Comparison of ENCODE assay signal across 8 cellular contexts in genomic region chr12:120725659-120726509, GRCh38. TPM values are rescaled to one million over a fixed set of nuclear protein-coding genes. Genes with fewer than 3 reads are reported as not detected.
DNase-seq lines count a peak whose midpoint lies in the region; ATAC-seq and TF ChIP-seq lines count a peak whose summit lies in the region.

TSS of gene ACADS (plus strand) at chr12:120725826. CDS start at chr12:120725886, 60 bp downstream.

- no peaks in the 10 kb centered on the region for H3K27me3 ChIP-seq in Peyer's patch
- no peaks in the 10 kb centered on the region for H3K27me3 ChIP-seq in fibroblast of lung (ENCODE audit: control insufficient read depth, insufficient read depth, low read length)
- H3K27me3 ChIP-seq in naive thymus-derived CD4-positive, alpha-beta T cell (ENCODE audit: control insufficient read depth in 2 of 2, insufficient read depth in 2 of 2, low read length in 2 of 2): no peaks in the 10 kb centered on the region

- intact Hi-C loops in naive thymus-derived CD4-positive, alpha-beta T cell (cut with micrococcal nuclease): loop anchor here (1.0 to 5.0 kb wide), 6 partner anchors 16 to 189 kb away; partner anchors contain the start of genes POP5 (in 2 of the 2), SPPL3 (in 2 of the 2) and UNC119B (in 1 of the 2)

- CTCF ChIA-PET in naive thymus-derived CD4-positive, alpha-beta T cell (lab: Charles Lee): interaction anchor here (1.2 kb wide), 1 partner anchor 79 kb away, joined by 5 read pairs; no protein-coding TSS in a partner anchor

- H3K4me1 ChIP-seq in Peyer's patch: peaks cover 0 to 15% (median 5%) of the 10 kb centered on the region in 4 donors
- peaks cover under 1% of the 10 kb centered on the region for H3K4me1 ChIP-seq in fibroblast of lung (ENCODE audit: control insufficient read depth, extremely low read depth, insufficient read depth, low read length)
- peaks cover 12 to 13% of the 10 kb centered on the region in 2 donors for H3K4me1 ChIP-seq in naive thymus-derived CD4-positive, alpha-beta T cell (ENCODE audit: control insufficient read depth in 2 of 2, insufficient read depth in 2 of 2, low read length in 2 of 2)

- peak; percentile 81 to 88 for TF ChIP-seq POLR2A in Peyer's patch (IDR thresholded peaks at IDR 0.05)

- H4K20me1 ChIP-seq in fibroblast of lung (ENCODE audit: control insufficient read depth, extremely low read depth, insufficient read depth, low read length): no peaks in the 10 kb centered on the region

- H3K27ac Mint-ChIP-seq in activated T-cell treated with anti-CD3 and anti-CD28 coated beads, Interleukin-2, amount 50 U/mL, for 72 hours: no peak within 1 kb of the TSS
- peak within 1 kb of the TSS; percentile 56 to 95 (median 82) for H3K27ac Mint-ChIP-seq in naive thymus-derived CD4-positive, alpha-beta T cell
- H3K27ac Mint-ChIP-seq in stimulated activated memory B cell treated with anti-CD40 and anti-IgM and Interleukin-4, amounts not matched to agents 10 μg/mL and 1 μg/mL and 100 μg/mL, for 72 hours: peak within 1 kb of the TSS; percentile 71

- peak within 1 kb of the TSS; percentile 44 for H3K9ac ChIP-seq in fibroblast of lung (ENCODE audit: insufficient read depth, low read length)

- H3K4me3 ChIP-seq in Jurkat, Clone E6-1 (ENCODE audit: low read length): peak within 1 kb of the TSS; percentile 65
- H3K4me3 ChIP-seq in Peyer's patch: peak within 1 kb of the TSS; percentile 65 to 78 (median 70)
- H3K4me3 ChIP-seq in fibroblast of lung (replicated peaks in 1 of 4; ENCODE audit: control extremely low read depth in 1 of 4, insufficient read depth in 1 of 4, low read depth in 3 of 4, low read length in 4 of 4): peak within 1 kb of the TSS; percentile 49 to 77 (median 62)
- H3K4me3 ChIP-seq in naive thymus-derived CD4-positive, alpha-beta T cell (ENCODE audit: low read length): peak within 1 kb of the TSS; percentile 78

- peak; percentile 92 for ATAC-seq in GM21619 (IDR thresholded peaks at IDR 0.05; ENCODE audit: unreplicated experiment)
- ATAC-seq in activated T-cell treated with anti-CD3 and anti-CD28 coated beads, Interleukin-2, amount 50 U/mL, for 72 hours (replicated peaks in 1 of 2): peak; percentile 100
- ATAC-seq in naive thymus-derived CD4-positive, alpha-beta T cell: peak; percentile 100
- ATAC-seq in stimulated activated memory B cell treated with anti-CD40 and anti-IgM and Interleukin-4, amounts not matched to agents 10 μg/mL and 1 μg/mL and 100 μg/mL, for 72 hours: peak; percentile 100

- DNase-seq in DMS79 treated with DMSO at 0.1 percent for 48 hours (lab: John Stamatoyannopoulos, UW): peak; percentile 80
- DNase-seq in Jurkat, Clone E6-1 (ENCODE audit: low read depth, low spot score): peak; percentile 65
- peak; percentile 89 to 96 (median 95) for DNase-seq in Peyer's patch
- peak; percentile 94 to 95 for DNase-seq in activated T-cell treated with anti-CD3 and anti-CD28 coated beads, Interleukin-2, amount 50 U/mL, for 72 hours
- peak; percentile 71 to 78 for DNase-seq in fibroblast of lung (ENCODE audit: low read depth in 2 of 2)
- peak; percentile 78 to 94 (median 85) for DNase-seq in naive thymus-derived CD4-positive, alpha-beta T cell

- no peaks in the 10 kb centered on the region for H3K27me3 Mint-ChIP-seq in activated T-cell treated with anti-CD3 and anti-CD28 coated beads, Interleukin-2, amount 50 U/mL, for 72 hours (ENCODE audit: low read depth)
- H3K27me3 Mint-ChIP-seq in naive thymus-derived CD4-positive, alpha-beta T cell: no peaks in the 10 kb centered on the region
- no peaks in the 10 kb centered on the region for H3K27me3 Mint-ChIP-seq in stimulated activated memory B cell treated with anti-CD40 and anti-IgM and Interleukin-4, amounts not matched to agents 10 μg/mL and 1 μg/mL and 100 μg/mL, for 72 hours

- POLR2A ChIA-PET in naive thymus-derived CD4-positive, alpha-beta T cell (lab: Charles Lee): no interaction called here

- H3K4me1 Mint-ChIP-seq in activated T-cell treated with anti-CD3 and anti-CD28 coated beads, Interleukin-2, amount 50 U/mL, for 72 hours (ENCODE audit: low read depth): peaks cover 21% of the 10 kb centered on the region
- H3K4me1 Mint-ChIP-seq in naive thymus-derived CD4-positive, alpha-beta T cell: peaks cover 6 to 28% (median 23%) of the 10 kb centered on the region in 7 donors
- peaks cover 36% of the 10 kb centered on the region for H3K4me1 Mint-ChIP-seq in stimulated activated memory B cell treated with anti-CD40 and anti-IgM and Interleukin-4, amounts not matched to agents 10 μg/mL and 1 μg/mL and 100 μg/mL, for 72 hours

- H3K36me3 Mint-ChIP-seq in activated T-cell treated with anti-CD3 and anti-CD28 coated beads, Interleukin-2, amount 50 U/mL, for 72 hours (ENCODE audit: insufficient read depth in 2 of 2): peaks cover 0 to 18% of the 10 kb centered on the region in 2 donors
- H3K36me3 Mint-ChIP-seq in naive thymus-derived CD4-positive, alpha-beta T cell: peaks cover 3 to 40% (median 15%) of the 10 kb centered on the region in 5 donors
- H3K36me3 Mint-ChIP-seq in stimulated activated memory B cell treated with anti-CD40 and anti-IgM and Interleukin-4, amounts not matched to agents 10 μg/mL and 1 μg/mL and 100 μg/mL, for 72 hours: peaks cover 51% of the 10 kb centered on the region

- H3K27ac ChIP-seq in Peyer's patch (peak within 1 kb of the TSS; percentile 71 to 87 (median 82)), fibroblast of lung (ENCODE audit: insufficient read depth, low read length) (peak within 1 kb of the TSS; percentile 22)
- peak within 1 kb of the TSS; percentile 76 for H3K27ac ChIP-seq in naive thymus-derived CD4-positive, alpha-beta T cell (ENCODE audit: low read depth, low read length)

- H3K4me2 ChIP-seq in fibroblast of lung (ENCODE audit: extremely low read depth, insufficient read depth, low read length): peak within 1 kb of the TSS; percentile 86

- H2AFZ ChIP-seq in fibroblast of lung (ENCODE audit: low read length): peak within 1 kb of the TSS; percentile 57

- no peaks in the 10 kb centered on the region for H3K9me3 ChIP-seq in Peyer's patch
- no peaks in the 10 kb centered on the region for H3K9me3 ChIP-seq in fibroblast of lung (ENCODE audit: control insufficient read depth, insufficient read depth, low read depth, low read length)
- H3K9me3 ChIP-seq in naive thymus-derived CD4-positive, alpha-beta T cell (ENCODE audit: control insufficient read depth in 2 of 3, low read length in 3 of 3): no peaks in the 10 kb centered on the region

- TF ChIP-seq CTCF in Peyer's patch (IDR thresholded peaks at IDR 0.05) (peak in 3 of 6 experiments; percentile 18 to 27 (median 25)), fibroblast of lung (conservative IDR thresholded peaks at IDR 0.05 in 1 of 2, IDR thresholded peaks at IDR 0.05 in 1 of 2; ENCODE audit: low read depth in 1 of 2, low read length in 2 of 2) (no peak)

- H3K79me2 ChIP-seq in fibroblast of lung (ENCODE audit: control insufficient read depth, insufficient read depth, low read length): no peaks in the 10 kb centered on the region

- peaks cover 0 to 57% (median 0%) of the 10 kb centered on the region in 3 donors for H3K36me3 ChIP-seq in Peyer's patch
- H3K36me3 ChIP-seq in fibroblast of lung (ENCODE audit: control insufficient read depth, insufficient read depth, low read length): peaks cover 11% of the 10 kb centered on the region
- H3K36me3 ChIP-seq in naive thymus-derived CD4-positive, alpha-beta T cell (ENCODE audit: control insufficient read depth in 2 of 3, insufficient read depth in 3 of 3, low read length in 3 of 3): peaks cover 0 to 28% (median 0%) of the 10 kb centered on the region in 3 experiments

- H3K9me3 Mint-ChIP-seq in activated T-cell treated with anti-CD3 and anti-CD28 coated beads, Interleukin-2, amount 50 U/mL, for 72 hours: no peaks in the 10 kb centered on the region
- no peaks in the 10 kb centered on the region for H3K9me3 Mint-ChIP-seq in naive thymus-derived CD4-positive, alpha-beta T cell
- no peaks in the 10 kb centered on the region for H3K9me3 Mint-ChIP-seq in stimulated activated memory B cell treated with anti-CD40 and anti-IgM and Interleukin-4, amounts not matched to agents 10 μg/mL and 1 μg/mL and 100 μg/mL, for 72 hours

- H3K4me3 Mint-ChIP-seq in activated T-cell treated with anti-CD3 and anti-CD28 coated beads, Interleukin-2, amount 50 U/mL, for 72 hours: peak within 1 kb of the TSS; percentile 82 to 92
- peak within 1 kb of the TSS; percentile 88 to 98 (median 94) for H3K4me3 Mint-ChIP-seq in naive thymus-derived CD4-positive, alpha-beta T cell
- H3K4me3 Mint-ChIP-seq in stimulated activated memory B cell treated with anti-CD40 and anti-IgM and Interleukin-4, amounts not matched to agents 10 μg/mL and 1 μg/mL and 100 μg/mL, for 72 hours: peak within 1 kb of the TSS; percentile 81

RNA-seq across cellular contexts. Expression of gene ACADS, which starts in this region (rescaled TPM):
- 26.1 TPM for polyA plus RNA-seq in Jurkat, Clone E6-1 (2012; ENCODE audit: insufficient read depth, insufficient read length)
- total RNA-seq in Peyer's patch (100 to 1,000 TPM; 126 to 358 (median 316) TPM), fibroblast of lung (14.1 and 15.9 TPM in 2 replicates)
- total RNA-seq in activated T-cell treated with anti-CD3 and anti-CD28 coated beads, Interleukin-2, amount 50 U/mL, for 72 hours: 10 to 100 TPM; 17.8 to 20.0 TPM
- polyA plus RNA-seq in fibroblast of lung: 4.2 and 4.5 TPM in 2 replicates
- polyA plus RNA-seq in fibroblast of lung (2012): 7.0 and 7.9 TPM in 2 replicates
- polyA minus RNA-seq in fibroblast of lung (ENCODE audit: low replicate concordance): 2.9 and 4.8 TPM in 2 replicates
- total RNA-seq in naive thymus-derived CD4-positive, alpha-beta T cell: 10 to 100 TPM; 10.4 to 18.1 (median 15.7) TPM
- polyA plus RNA-seq in naive thymus-derived CD4-positive, alpha-beta T cell: 10 to 100 TPM; 18.4 to 28.7 TPM

Comparison
In these comparisons a context has a peak if more than half of its experiments do, and no peak if none do; other contexts are left out.
1. Peak in every context shown above with its lines: DNase-seq, ATAC-seq, H3K4me3 ChIP-seq and H3K27ac ChIP-seq.
2. H3K27ac ChIP-seq: peak in every context shown above with its lines; median percentile 82 in Peyer's patch; 76 in naive thymus-derived CD4-positive, alpha-beta T cell; 22 in fibroblast of lung.